In genomic region chr17:9577402-9577709, GRCh38 we compare ENCODE assay signal across 11 cellular contexts. TPM values are rescaled to one million over a fixed set of nuclear protein-coding genes. Genes with fewer than 3 reads are reported as not detected.
DNase-seq lines count a peak whose midpoint lies in the region; ATAC-seq and TF ChIP-seq lines count a peak whose summit lies in the region.
"Had no signal": no experiment of that assay in that cellular context is flagged by ENCODE, and none has a peak within 500 bp of the region (broad histone marks: within the 10 kb centered on the region; RNA-seq: fewer than 3 reads in every experiment).

No MANE protein-coding gene starts in this region.

- no peaks in the 10 kb centered on the region for H3K9me3 ChIP-seq in BLaER1
- H3K9me3 ChIP-seq in DND-41 (ENCODE audit: insufficient read depth, low read length, severe bottlenecking), result no peaks in the 10 kb centered on the region

- H3K9me3 Mint-ChIP-seq in activated naive CD8-positive, alpha-beta T cell treated with anti-CD3 and anti-CD28 coated beads, Interleukin-2, amount 10 ng/mL, durations not matched to agents 7 days and 5 days, result no peaks in the 10 kb centered on the region
- H3K9me3 Mint-ChIP-seq in naive thymus-derived CD8-positive, alpha-beta T cell, result no peaks in the 10 kb centered on the region

- no peaks in the 10 kb centered on the region for H4K20me1 ChIP-seq in BLaER1
- H4K20me1 ChIP-seq in DND-41 (ENCODE audit: insufficient read depth, low read length), result no peaks in the 10 kb centered on the region

- ATAC-seq in DND-41 (ENCODE audit: insufficient read depth, low read depth) (no peak), HG02623 (IDR thresholded peaks at IDR 0.05; ENCODE audit: unreplicated experiment) (no peak)
- no peak for ATAC-seq in activated naive CD8-positive, alpha-beta T cell treated with anti-CD3 and anti-CD28 coated beads, Interleukin-2, amount 10 ng/mL, durations not matched to agents 7 days and 5 days (ENCODE audit: low read depth)
- no peak for ATAC-seq in naive thymus-derived CD8-positive, alpha-beta T cell

- H3K27ac ChIP-seq in BLaER1 (no peak overlapping the region), DND-41 (ENCODE audit: low read length) (no peak overlapping the region)

- peaks cover 3% of the 10 kb centered on the region for H3K27me3 Mint-ChIP-seq in activated naive CD8-positive, alpha-beta T cell treated with anti-CD3 and anti-CD28 coated beads, Interleukin-2, amount 10 ng/mL, durations not matched to agents 7 days and 5 days
- H3K27me3 Mint-ChIP-seq in naive thymus-derived CD8-positive, alpha-beta T cell, result no peaks in the 10 kb centered on the region

- peak overlapping the region; percentile 99 for H3K4me2 ChIP-seq in BLaER1
- no peak overlapping the region for H3K4me2 ChIP-seq in DND-41 (ENCODE audit: insufficient read depth, low read length)

- peaks cover 12% of the 10 kb centered on the region for H3K4me1 Mint-ChIP-seq in activated naive CD8-positive, alpha-beta T cell treated with anti-CD3 and anti-CD28 coated beads, Interleukin-2, amount 10 ng/mL, durations not matched to agents 7 days and 5 days
- H3K4me1 Mint-ChIP-seq in naive thymus-derived CD8-positive, alpha-beta T cell, result peaks cover 21 to 34% (median 26%) of the 10 kb centered on the region in 4 donors

- no peaks in the 10 kb centered on the region for H3K79me2 ChIP-seq in DND-41 (ENCODE audit: insufficient read depth, low read length)

- H2AFZ ChIP-seq in DND-41 (ENCODE audit: low read depth, low read length), result 0 out of 2 replicates have a peak overlapping the region, but pooled peaks have one; percentile 27

- DNase-seq in DND-41, result no peak
- DNase-seq in activated naive CD8-positive, alpha-beta T cell treated with anti-CD3 and anti-CD28 coated beads, Interleukin-2, amount 10 ng/mL, durations not matched to agents 7 days and 5 days, result no peak
- no peak for DNase-seq in naive thymus-derived CD8-positive, alpha-beta T cell
- DNase-seq in effector CD8-positive, alpha-beta T cell (lab: John Stamatoyannopoulos, UW), result no peak
- no peak for DNase-seq in stimulated activated CD4-positive, alpha-beta T cell treated with anti-CD3 and anti-CD28 coated beads, Interleukin-4, amount 100 ng/mL, for 24 hours
- DNase-seq in GF-D8 (lab: John Stamatoyannopoulos, UW), result no peak
- DNase-seq: NCI-H1105 treated with DMSO at 0.1 percent for 48 hours had no signal

- H3K4me3 ChIP-seq in BLaER1, result no peak overlapping the region
- no peak overlapping the region for H3K4me3 ChIP-seq in DND-41 (ENCODE audit: low read depth in 1 of 2, low read length in 2 of 2)

- no peak for TF ChIP-seq CTCF in DND-41 (IDR thresholded peaks at IDR 0.05; ENCODE audit: borderline replicate concordance, extremely low read depth, low read length, poor library complexity, severe bottlenecking)

- peaks cover 2% of the 10 kb centered on the region for H3K36me3 Mint-ChIP-seq in activated naive CD8-positive, alpha-beta T cell treated with anti-CD3 and anti-CD28 coated beads, Interleukin-2, amount 10 ng/mL, durations not matched to agents 7 days and 5 days
- no peaks in the 10 kb centered on the region for H3K36me3 Mint-ChIP-seq in naive thymus-derived CD8-positive, alpha-beta T cell

- H3K4me1 ChIP-seq in BLaER1 (peaks cover 18% of the 10 kb centered on the region), DND-41 (ENCODE audit: insufficient read depth, low read length) (peaks cover 25% of the 10 kb centered on the region)

- peak overlapping the region; percentile 100 for H3K4me3 Mint-ChIP-seq in activated naive CD8-positive, alpha-beta T cell treated with anti-CD3 and anti-CD28 coated beads, Interleukin-2, amount 10 ng/mL, durations not matched to agents 7 days and 5 days
- H3K4me3 Mint-ChIP-seq in naive thymus-derived CD8-positive, alpha-beta T cell, result peak overlapping the region; percentile 70 to 100 (median 98)

- H3K9ac ChIP-seq in BLaER1 (no peak overlapping the region), DND-41 (ENCODE audit: low read depth, low read length) (no peak overlapping the region)

- no peaks in the 10 kb centered on the region for H3K27me3 ChIP-seq in BLaER1
- no peaks in the 10 kb centered on the region for H3K27me3 ChIP-seq in DND-41 (ENCODE audit: insufficient read depth, low read length, poor library complexity)

- POLR2A ChIA-PET in activated naive CD8-positive, alpha-beta T cell treated with anti-CD3 and anti-CD28 coated beads, Interleukin-2, amount 10 ng/mL, durations not matched to agents 7 days and 5 days (lab: Charles Lee), result no interaction called here
- POLR2A ChIA-PET in naive thymus-derived CD8-positive, alpha-beta T cell (lab: Charles Lee), result no interaction called here

- H3K36me3 ChIP-seq in BLaER1, result no peaks in the 10 kb centered on the region
- no peaks in the 10 kb centered on the region for H3K36me3 ChIP-seq in DND-41 (ENCODE audit: insufficient read depth, low read length)

- no peak overlapping the region for H3K27ac Mint-ChIP-seq in activated naive CD8-positive, alpha-beta T cell treated with anti-CD3 and anti-CD28 coated beads, Interleukin-2, amount 10 ng/mL, durations not matched to agents 7 days and 5 days
- peak overlapping the region in 2 of 10 donors; percentile 4 to 19 for H3K27ac Mint-ChIP-seq in naive thymus-derived CD8-positive, alpha-beta T cell

RNA-seq across cellular contexts. Expression of gene CFAP52, which starts 0.9 kb away (rescaled TPM):
- total RNA-seq in activated naive CD8-positive, alpha-beta T cell treated with anti-CD3 and anti-CD28 coated beads, Interleukin-2, amount 10 ng/mL, durations not matched to agents 7 days and 5 days, result not detected
- not detected for total RNA-seq in naive thymus-derived CD8-positive, alpha-beta T cell
- not detected for polyA plus RNA-seq in naive thymus-derived CD8-positive, alpha-beta T cell
- total RNA-seq: left lobe of liver; T-helper 2 cell treated with Interferon-gamma antibody and Interleukin-4, amounts not matched to agents 100 ng/mL and 5 ng/mL, for 36 hours had no signal

RNA-seq across cellular contexts. Expression of gene STX8, which starts 1.7 kb away (rescaled TPM):
- 10 to 100 TPM; 62.6 to 68.9 TPM for total RNA-seq in activated naive CD8-positive, alpha-beta T cell treated with anti-CD3 and anti-CD28 coated beads, Interleukin-2, amount 10 ng/mL, durations not matched to agents 7 days and 5 days
- 10 to 100 TPM; 38.2 to 42.0 TPM for total RNA-seq in naive thymus-derived CD8-positive, alpha-beta T cell
- polyA plus RNA-seq in naive thymus-derived CD8-positive, alpha-beta T cell, result 100 to 1,000 TPM; 114 to 167 (median 146) TPM
